2 cellular contexts compared by ENCODE assay signal in the genomic region with DNA sequence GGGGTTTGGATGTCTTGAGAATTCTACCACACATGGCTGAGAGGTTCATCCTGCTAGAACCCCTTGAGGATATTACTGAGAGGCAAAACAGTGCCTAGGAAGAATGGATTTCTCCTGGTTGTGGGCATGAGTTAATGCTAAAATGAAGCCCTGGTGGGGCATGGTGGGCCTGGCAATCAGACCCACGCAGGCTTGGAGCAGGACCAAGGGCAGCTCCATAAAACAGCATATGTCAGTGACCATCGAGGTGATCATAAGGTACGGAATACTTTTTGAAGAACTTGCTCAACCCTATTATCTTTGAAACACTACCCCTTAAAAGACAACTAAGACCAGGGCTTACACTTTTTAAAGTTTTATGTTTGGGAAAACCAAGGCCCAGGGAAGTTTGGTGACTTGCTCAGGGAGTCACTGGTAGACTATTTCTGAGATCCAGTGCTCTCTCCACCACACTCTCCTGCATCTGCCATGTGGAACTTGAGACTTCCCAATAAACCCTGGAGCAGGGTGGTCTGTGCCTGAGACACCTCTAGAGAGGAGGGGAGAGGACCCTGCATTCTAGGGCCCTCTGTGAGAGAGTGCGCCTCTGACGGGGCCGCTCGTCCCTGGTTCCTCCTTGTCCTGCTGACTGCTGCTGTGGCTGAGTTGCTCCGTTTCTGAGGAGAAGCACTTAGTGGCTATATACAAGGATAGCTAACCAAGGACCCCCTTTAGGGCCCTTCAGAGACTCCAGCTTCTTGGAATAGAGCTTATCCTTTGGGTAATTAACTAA.
TF ChIP-seq lines count a peak whose summit lies in the region.

No MANE protein-coding gene starts in this region.

TF ChIP-seq in SK-N-SH, 30 proteins besides CTCF, POLR2A, EP300 and RAD21 (continued from another document):
- TF ChIP-seq, protein P1, sequence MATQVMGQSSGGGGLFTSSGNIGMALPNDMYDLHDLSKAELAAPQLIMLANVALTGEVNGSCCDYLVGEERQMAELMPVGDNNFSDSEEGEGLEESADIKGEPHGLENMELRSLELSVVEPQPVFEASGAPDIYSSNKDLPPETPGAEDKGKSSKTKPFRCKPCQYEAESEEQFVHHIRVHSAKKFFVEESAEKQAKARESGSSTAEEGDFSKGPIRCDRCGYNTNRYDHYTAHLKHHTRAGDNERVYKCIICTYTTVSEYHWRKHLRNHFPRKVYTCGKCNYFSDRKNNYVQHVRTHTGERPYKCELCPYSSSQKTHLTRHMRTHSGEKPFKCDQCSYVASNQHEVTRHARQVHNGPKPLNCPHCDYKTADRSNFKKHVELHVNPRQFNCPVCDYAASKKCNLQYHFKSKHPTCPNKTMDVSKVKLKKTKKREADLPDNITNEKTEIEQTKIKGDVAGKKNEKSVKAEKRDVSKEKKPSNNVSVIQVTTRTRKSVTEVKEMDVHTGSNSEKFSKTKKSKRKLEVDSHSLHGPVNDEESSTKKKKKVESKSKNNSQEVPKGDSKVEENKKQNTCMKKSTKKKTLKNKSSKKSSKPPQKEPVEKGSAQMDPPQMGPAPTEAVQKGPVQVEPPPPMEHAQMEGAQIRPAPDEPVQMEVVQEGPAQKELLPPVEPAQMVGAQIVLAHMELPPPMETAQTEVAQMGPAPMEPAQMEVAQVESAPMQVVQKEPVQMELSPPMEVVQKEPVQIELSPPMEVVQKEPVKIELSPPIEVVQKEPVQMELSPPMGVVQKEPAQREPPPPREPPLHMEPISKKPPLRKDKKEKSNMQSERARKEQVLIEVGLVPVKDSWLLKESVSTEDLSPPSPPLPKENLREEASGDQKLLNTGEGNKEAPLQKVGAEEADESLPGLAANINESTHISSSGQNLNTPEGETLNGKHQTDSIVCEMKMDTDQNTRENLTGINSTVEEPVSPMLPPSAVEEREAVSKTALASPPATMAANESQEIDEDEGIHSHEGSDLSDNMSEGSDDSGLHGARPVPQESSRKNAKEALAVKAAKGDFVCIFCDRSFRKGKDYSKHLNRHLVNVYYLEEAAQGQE (IDR thresholded peaks at IDR 0.05; ENCODE audit: low read depth, low read length) = peak; percentile 68
- TF ChIP-seq MEF2A (IDR thresholded peaks at IDR 0.05; ENCODE audit: borderline replicate concordance, low read depth) (no peak), EZH2phosphoT487 (IDR thresholded peaks at IDR 0.05; ENCODE audit: borderline replicate concordance, low read depth) (no peak)
TF ChIP-seq in SK-N-SH: peak in this region for 1.

TF ChIP-seq in SK-N-SH treated with all-trans-retinoic acid at 6 μM for 48 hours, 23 proteins besides CTCF, POLR2A, EP300 and RAD21 (continued from another document):
- TF ChIP-seq, protein P2, sequence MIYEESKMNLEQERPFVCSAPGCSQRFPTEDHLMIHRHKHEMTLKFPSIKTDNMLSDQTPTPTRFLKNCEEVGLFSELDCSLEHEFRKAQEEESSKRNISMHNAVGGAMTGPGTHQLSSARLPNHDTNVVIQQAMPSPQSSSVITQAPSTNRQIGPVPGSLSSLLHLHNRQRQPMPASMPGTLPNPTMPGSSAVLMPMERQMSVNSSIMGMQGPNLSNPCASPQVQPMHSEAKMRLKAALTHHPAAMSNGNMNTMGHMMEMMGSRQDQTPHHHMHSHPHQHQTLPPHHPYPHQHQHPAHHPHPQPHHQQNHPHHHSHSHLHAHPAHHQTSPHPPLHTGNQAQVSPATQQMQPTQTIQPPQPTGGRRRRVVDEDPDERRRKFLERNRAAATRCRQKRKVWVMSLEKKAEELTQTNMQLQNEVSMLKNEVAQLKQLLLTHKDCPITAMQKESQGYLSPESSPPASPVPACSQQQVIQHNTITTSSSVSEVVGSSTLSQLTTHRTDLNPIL (CRISPR knock-in tag; IDR thresholded peaks at IDR 0.05; ENCODE audit: low read depth) = no peak
